11 cellular contexts compared by ENCODE assay signal in genomic region chr11:19200410-19201201, GRCh38. TPM values are rescaled to one million over a fixed set of nuclear protein-coding genes. Genes with fewer than 3 reads are reported as not detected.
DNase-seq lines count a peak whose midpoint lies in the region; ATAC-seq and TF ChIP-seq lines count a peak whose summit lies in the region.
"Had no signal": no experiment of that assay in that cellular context is flagged by ENCODE, and none has a peak within 500 bp of the region (broad histone marks: within the 10 kb centered on the region; RNA-seq: fewer than 3 reads in every experiment).

No MANE protein-coding gene starts in this region.

- H3K9ac ChIP-seq in GM23248, result no peak overlapping the region

- no peaks in the 10 kb centered on the region; the same call in 1 of the 2 replicates for H3K4me1 ChIP-seq in GM23248 (ENCODE audit: insufficient read depth)

- in situ Hi-C loops in GM23248 (cut with MboI), result no loop called here

- no peaks in the 10 kb centered on the region for H4K20me1 ChIP-seq in GM23248 (ENCODE audit: insufficient read depth)

- no peak overlapping the region for H2AFZ ChIP-seq in GM23248

- WGBS in GM23248 (ENCODE audit: low coverage in 1 of 2, low lambda C conversion rate in 2 of 2, missing lambda C conversion rate in 2 of 2), 2 experiments, result 31 to 35% methylated on average over 6 of the region's 6 CpGs

- no peak for TF ChIP-seq CTCF in epithelial cell of esophagus (IDR thresholded peaks at IDR 0.05; ENCODE audit: insufficient read depth, low read depth, low read length, missing control alignments)

- peaks cover 18% of the 10 kb centered on the region for H3K27me3 ChIP-seq in GM23248 (replicated peaks; ENCODE audit: insufficient read depth)

- DNase-seq in GM23248, result peak; percentile 77
- DNase-seq in OCI-M1 (lab: John Stamatoyannopoulos, UW), result peak; percentile 81
- peak; percentile 33 for DNase-seq in epithelial cell of esophagus (ENCODE audit: low read depth)
- peak; percentile 24 for DNase-seq in non-pigmented ciliary epithelial cell (ENCODE audit: low read depth)
- DNase-seq in anterior cingulate cortex (lab: John Stamatoyannopoulos, UW), result no peak
- no peak for DNase-seq in HT-29 (ENCODE audit: low spot score)
- DNase-seq in NCI-H524 (lab: John Stamatoyannopoulos, UW), result no peak
- DNase-seq: amygdala, NCI-H510A had no signal

- H3K36me3 ChIP-seq in GM23248 (ENCODE audit: low read depth), result no peaks in the 10 kb centered on the region

- H3K79me2 ChIP-seq in GM23248 (ENCODE audit: insufficient read depth), result no peaks in the 10 kb centered on the region

- no peak overlapping the region for H3K4me3 ChIP-seq in GM23248
- no peak overlapping the region for H3K4me3 ChIP-seq in epithelial cell of esophagus (ENCODE audit: low read length)

- no peaks in the 10 kb centered on the region for H3K9me2 ChIP-seq in GM23248 (ENCODE audit: insufficient read depth)

- no peak overlapping the region for H3K27ac ChIP-seq in GM23248

- H3F3A ChIP-seq in GM23248 (ENCODE audit: insufficient read depth), result no peaks in the 10 kb centered on the region

- ATAC-seq in GM18909 (IDR thresholded peaks at IDR 0.05; ENCODE audit: poor library complexity, unreplicated experiment), result no peak
- ATAC-seq: stimulated activated memory B cell treated with anti-CD40 and anti-IgM and Interleukin-4, amounts not matched to agents 10 μg/mL and 1 μg/mL and 100 μg/mL, for 72 hours had no signal

- H3K4me2 ChIP-seq in GM23248 (ENCODE audit: unreplicated experiment), result no peak overlapping the region

- no peaks in the 10 kb centered on the region for H3K9me3 ChIP-seq in GM23248 (ENCODE audit: low read depth)

RNA-seq across cellular contexts. Expression of gene CSRP3, which starts 1.2 kb away (rescaled TPM):
- not detected in 2 replicates for total RNA-seq in GM23248 (2014; rRNA removed; shearing (Covaris generic))
- polyA plus RNA-seq in GM23248 (2016; fragmentation: Nextera tagmentation; extraction: Ambion mirVana), result not detected in 2 replicates
- not detected in 2 replicates for total RNA-seq in HT-29 (2014; rRNA removed; shearing (Covaris generic))

RNA-seq across cellular contexts. Expression of gene E2F8, which starts 40.1 kb away (rescaled TPM):
- 0.13 and 0.76 TPM in 2 replicates for total RNA-seq in GM23248 (2014; rRNA removed; shearing (Covaris generic))
- 1.1 and 1.4 TPM in 2 replicates for polyA plus RNA-seq in GM23248 (2016; fragmentation: Nextera tagmentation; extraction: Ambion mirVana)
- total RNA-seq in HT-29 (2014; rRNA removed; shearing (Covaris generic)), result 5.3 and 5.9 TPM in 2 replicates

Comparison
In these comparisons a context has a peak if more than half of its experiments do, and no peak if none do; other contexts are left out.
1. DNase-seq: peak in GM23248 (single experiment), OCI-M1 (single experiment), epithelial cell of esophagus (single experiment) and non-pigmented ciliary epithelial cell (single experiment); none in anterior cingulate cortex (0 of 58), HT-29 (single experiment) and NCI-H524 (0 of 2).